In genomic region chr10:130862626-130863025, GRCh38 we compare ENCODE assay signal across 29 cellular contexts.
"Had no signal": no experiment of that assay in that cellular context is flagged by ENCODE, and none has a peak within 500 bp of the region (broad histone marks: within the 10 kb centered on the region; RNA-seq: fewer than 3 reads in every experiment).

No MANE protein-coding gene starts in this region.

- H3K9ac ChIP-seq: neural progenitor cell, parathyroid adenoma had no signal

- H3K27me3 Mint-ChIP-seq: stimulated activated naive B cell treated with anti-CD40 and anti-IgM and Interleukin-4, amounts not matched to agents 10 μg/mL and 1 μg/mL and 100 μg/mL, for 72 hours; stimulated activated naive CD8-positive, alpha-beta T cell treated with anti-CD3 and anti-CD28 coated beads, Interleukin-15, Interleukin-2, amounts not matched to agents 100 ng/mL and 50 ng/mL, for 24 hours had no signal

- H3K27me3 ChIP-seq: neural progenitor cell, neutrophil, ovary, right lobe of liver, sigmoid colon, thyroid gland, tibial nerve, upper lobe of left lung, uterus had no signal

- H3K4me1 Mint-ChIP-seq: naive thymus-derived CD4-positive, alpha-beta T cell; nephron; neural progenitor cell; stimulated activated effector memory CD8-positive, alpha-beta T cell treated with anti-CD3 and anti-CD28 coated beads, Interleukin-12 subunit alpha, Interleukin-12 subunit beta, amount 100 ng/mL, for 72 hours; stimulated activated naive B cell treated with anti-CD40 and anti-IgM and Interleukin-4, amounts not matched to agents 10 μg/mL and 1 μg/mL and 100 μg/mL, for 72 hours had no signal

- H3K27ac Mint-ChIP-seq: naive thymus-derived CD4-positive, alpha-beta T cell; nephron; neural progenitor cell; progenitor cell of endocrine pancreas; stimulated activated effector memory CD8-positive, alpha-beta T cell treated with anti-CD3 and anti-CD28 coated beads, Interleukin-12 subunit alpha, Interleukin-12 subunit beta, amount 100 ng/mL, for 72 hours; stimulated activated naive B cell treated with anti-CD40 and anti-IgM and Interleukin-4, amounts not matched to agents 10 μg/mL and 1 μg/mL and 100 μg/mL, for 72 hours; stimulated activated naive CD8-positive, alpha-beta T cell treated with anti-CD3 and anti-CD28 coated beads, Interleukin-15, Interleukin-2, amounts not matched to agents 100 ng/mL and 50 ng/mL, for 24 hours had no signal

- H3K4me2 ChIP-seq: neural progenitor cell had no signal

- H3K9me3 ChIP-seq: neutrophil, ovary, psoas muscle, right lobe of liver, stomach, thoracic aorta, thyroid gland, tibial nerve, upper lobe of left lung, uterus had no signal

- H3K4me3 Mint-ChIP-seq: naive thymus-derived CD4-positive, alpha-beta T cell; nephron; neural progenitor cell; stimulated activated effector memory CD8-positive, alpha-beta T cell treated with anti-CD3 and anti-CD28 coated beads, Interleukin-12 subunit alpha, Interleukin-12 subunit beta, amount 100 ng/mL, for 72 hours; stimulated activated naive B cell treated with anti-CD40 and anti-IgM and Interleukin-4, amounts not matched to agents 10 μg/mL and 1 μg/mL and 100 μg/mL, for 72 hours; stimulated activated naive CD8-positive, alpha-beta T cell treated with anti-CD3 and anti-CD28 coated beads, Interleukin-15, Interleukin-2, amounts not matched to agents 100 ng/mL and 50 ng/mL, for 24 hours had no signal

- H3K27ac ChIP-seq: neural progenitor cell, neutrophil, ovary, parathyroid adenoma, psoas muscle, right lobe of liver, sigmoid colon, stomach, thoracic aorta, thyroid gland, tibial nerve, upper lobe of left lung, uterus had no signal

- H3K36me3 Mint-ChIP-seq: neural progenitor cell; stimulated activated effector memory CD8-positive, alpha-beta T cell treated with anti-CD3 and anti-CD28 coated beads, Interleukin-12 subunit alpha, Interleukin-12 subunit beta, amount 100 ng/mL, for 72 hours; stimulated activated naive B cell treated with anti-CD40 and anti-IgM and Interleukin-4, amounts not matched to agents 10 μg/mL and 1 μg/mL and 100 μg/mL, for 72 hours had no signal

- DNase-seq: naive thymus-derived CD4-positive, alpha-beta T cell; nucleus accumbens; ovary; posterior cingulate gyrus; psoas muscle; right cardiac atrium; sigmoid colon; small intestine; stimulated activated CD4-positive, alpha-beta T cell treated with anti-CD3 and anti-CD28 coated beads, Interleukin-15, amount 100 ng/mL, for 24 hours; stimulated activated CD4-positive, alpha-beta T cell treated with anti-CD3 and anti-CD28 coated beads, Interleukin-2, amount 100 ng/mL, for 24 hours; stimulated activated CD4-positive, alpha-beta T cell treated with anti-CD3 and anti-CD28 coated beads, Interleukin-2, amount 100 ng/mL, for 48 hours; stimulated activated CD4-positive, alpha-beta T cell treated with anti-CD3 and anti-CD28 coated beads, Interleukin-4, amount 100 ng/mL, for 24 hours; stimulated activated naive B cell treated with anti-CD40 and anti-IgM and Interleukin-4, amounts not matched to agents 10 μg/mL and 1 μg/mL and 100 μg/mL, for 72 hours; stimulated activated naive CD4-positive, alpha-beta T cell treated with Interleukin-2 at 50 U/mL for 16 hours; stomach; thyroid gland; trophoblast cell; uterus had no signal

- H3K9me3 Mint-ChIP-seq: nephron; neural progenitor cell; stimulated activated naive CD8-positive, alpha-beta T cell treated with anti-CD3 and anti-CD28 coated beads, Interleukin-15, Interleukin-2, amounts not matched to agents 100 ng/mL and 50 ng/mL, for 24 hours had no signal

- ATAC-seq: psoas muscle; right cardiac atrium; right lobe of liver; stimulated activated effector memory CD8-positive, alpha-beta T cell treated with anti-CD3 and anti-CD28 coated beads, Interleukin-12 subunit alpha, Interleukin-12 subunit beta, amount 100 ng/mL, for 72 hours; stimulated activated naive B cell treated with anti-CD40 and anti-IgM and Interleukin-4, amounts not matched to agents 10 μg/mL and 1 μg/mL and 100 μg/mL, for 72 hours had no signal

- H3K4me3 ChIP-seq: neural progenitor cell, ovary, psoas muscle, right lobe of liver, sigmoid colon, stomach, thoracic aorta, thyroid gland, tibial nerve, upper lobe of left lung, uterus had no signal

- H3K4me1 ChIP-seq: neural progenitor cell, psoas muscle, right lobe of liver, sigmoid colon, stomach, thyroid gland, tibial nerve, upper lobe of left lung, uterus had no signal

- H3K36me3 ChIP-seq: neural progenitor cell, neutrophil, ovary, right lobe of liver, sigmoid colon, stomach, thoracic aorta, thyroid gland, tibial nerve, upper lobe of left lung, uterus had no signal
